7 cellular contexts compared by ENCODE assay signal in genomic region chr16:15021429-15021828, GRCh38. TPM values are rescaled to one million over a fixed set of nuclear protein-coding genes. Genes with fewer than 3 reads are reported as not detected.
DNase-seq lines count a peak whose midpoint lies in the region; ATAC-seq and TF ChIP-seq lines count a peak whose summit lies in the region.
"Not testable (repeated sequence)": the region's sequence is repeated elsewhere in the genome, so short reads cannot be mapped to it uniquely, and the experiment has no call there.

No MANE protein-coding gene starts in this region.

- WGBS in psoas muscle, 3 donors = 45 to 71% (median 51%) methylated on average over 7 of the region's 7 CpGs

- not testable (repeated sequence) for H3K4me3 ChIP-seq in AG10803 (ENCODE audit: low read length); PC-3 (ENCODE audit: low read length); fibroblast of lung (replicated peaks in 1 of 4; ENCODE audit: control extremely low read depth in 1 of 4, insufficient read depth in 1 of 4, low read depth in 3 of 4, low read length in 4 of 4); psoas muscle

- ATAC-seq in PC-3 (peak; percentile 70), psoas muscle (peak; percentile 31 to 69 (median 57))

- CTCF ChIA-PET in PC-3 (lab: Charles Lee) = not testable (repeated sequence)

- H2AFZ ChIP-seq in PC-3 (ENCODE audit: low read length); fibroblast of lung (ENCODE audit: low read length): not testable (repeated sequence)

- not testable (repeated sequence) for H3K9me2 ChIP-seq in PC-3 (replicated peaks; ENCODE audit: low read length)

- H3K4me1 ChIP-seq in PC-3 (ENCODE audit: insufficient read depth, low read length) = not testable (repeated sequence)
- H3K4me1 ChIP-seq in fibroblast of lung (ENCODE audit: control insufficient read depth, extremely low read depth, insufficient read depth, low read length) (peaks cover 12% of the 10 kb centered on the region), psoas muscle (peaks cover 14% of the 10 kb centered on the region)

- intact Hi-C loops in PC-3 (cut with micrococcal nuclease); psoas muscle (cut with DNase I): not testable (repeated sequence)

- BruUV-seq in PC-3 (replicated peaks; lab: Mats Ljungman, UMichigan) = not testable (repeated sequence)

- not testable (repeated sequence) for H3K9me3 ChIP-seq in PC-3 (ENCODE audit: low read length); fibroblast of lung (ENCODE audit: control insufficient read depth, insufficient read depth, low read depth, low read length); psoas muscle

- H3K27ac ChIP-seq in PC-3 (ENCODE audit: low read length); fibroblast of lung (ENCODE audit: insufficient read depth, low read length): not testable (repeated sequence)
- peak overlapping the region; percentile 37 for H3K27ac ChIP-seq in psoas muscle

- H4K20me1 ChIP-seq in PC-3 (ENCODE audit: low read length); fibroblast of lung (ENCODE audit: control insufficient read depth, extremely low read depth, insufficient read depth, low read length): not testable (repeated sequence)

- H3K9ac ChIP-seq in PC-3 (ENCODE audit: low read length); fibroblast of lung (ENCODE audit: insufficient read depth, low read length): not testable (repeated sequence)

- not testable (repeated sequence) for H3K4me2 ChIP-seq in PC-3 (ENCODE audit: low read length); fibroblast of lung (ENCODE audit: extremely low read depth, insufficient read depth, low read length)

- POLR2A ChIA-PET in PC-3 (lab: Charles Lee; ENCODE audit: unreplicated experiment) = not testable (repeated sequence)

- TF ChIP-seq CTCF in AG10803 (conservative IDR thresholded peaks at IDR 0.05; ENCODE audit: low read length); PC-3 (conservative IDR thresholded peaks at IDR 0.05; ENCODE audit: low read depth, low read length); fibroblast of lung (conservative IDR thresholded peaks at IDR 0.05 in 1 of 2, IDR thresholded peaks at IDR 0.05 in 1 of 2; ENCODE audit: low read depth in 1 of 2, low read length in 2 of 2); psoas muscle (IDR thresholded peaks at IDR 0.05): not testable (repeated sequence)

- H3F3A ChIP-seq in PC-3 (ENCODE audit: low read length, unreplicated experiment) = not testable (repeated sequence)

- not testable (repeated sequence) for H3K79me2 ChIP-seq in PC-3 (ENCODE audit: low read length); fibroblast of lung (ENCODE audit: control insufficient read depth, insufficient read depth, low read length)

- H3K27me3 ChIP-seq in PC-3 (ENCODE audit: low read length); fibroblast of lung (ENCODE audit: control insufficient read depth, insufficient read depth, low read length); psoas muscle (ENCODE audit: insufficient read depth in 3 of 3, low read length in 2 of 3): not testable (repeated sequence)

- peak; percentile 75 for DNase-seq in AG10803 (ENCODE audit: low read depth)
- peak; percentile 28 for DNase-seq in GM04503 (ENCODE audit: low read depth)
- DNase-seq in PC-3 = peak; percentile 10
- peak; percentile 71 for DNase-seq in amniotic epithelial cell (ENCODE audit: low read depth)
- DNase-seq in fibroblast of lung (ENCODE audit: low read depth in 2 of 2) = peak; percentile 24 to 76
- peak; percentile 77 for DNase-seq in islet precursor cell
- DNase-seq in psoas muscle = not testable (repeated sequence)

- H3K36me3 ChIP-seq in PC-3 (ENCODE audit: low read depth, low read length) (peaks cover 19% of the 10 kb centered on the region), fibroblast of lung (ENCODE audit: control insufficient read depth, insufficient read depth, low read length) (peaks cover 11% of the 10 kb centered on the region), psoas muscle (ENCODE audit: insufficient read depth in 1 of 2, low read depth in 1 of 2) (peaks cover 5 to 47% of the 10 kb centered on the region in 2 donors)

RNA-seq across cellular contexts. Expression of gene NTAN1, which starts 34.4 kb away (rescaled TPM):
- total RNA-seq in PC-3 (2014; rRNA removed) = 23.8 and 32.0 TPM in 2 replicates
- 111 and 147 TPM in 2 replicates for total RNA-seq in fibroblast of lung
- polyA plus RNA-seq in fibroblast of lung = 114 and 135 TPM in 2 replicates
- polyA plus RNA-seq in fibroblast of lung (2012) = 74.6 and 91.3 TPM in 2 replicates
- polyA minus RNA-seq in fibroblast of lung (ENCODE audit: low replicate concordance) = 90.5 and 93.1 TPM in 2 replicates
- total RNA-seq in psoas muscle = 10 to 100 TPM; 21.8 to 34.3 (median 23.8) TPM
- 10 to 100 TPM; 41.6 to 78.0 (median 54.2) TPM for polyA plus RNA-seq in psoas muscle

RNA-seq across cellular contexts. Expression of gene PDXDC1, which starts 46.6 kb away (rescaled TPM):
- 62.6 and 75.4 TPM in 2 replicates for total RNA-seq in PC-3 (2014; rRNA removed)
- total RNA-seq in fibroblast of lung = 64.7 and 68.4 TPM in 2 replicates
- polyA plus RNA-seq in fibroblast of lung = 54.9 and 92.9 TPM in 2 replicates
- polyA plus RNA-seq in fibroblast of lung (2012) = 44.6 and 70.0 TPM in 2 replicates
- 66.5 and 81.9 TPM in 2 replicates for polyA minus RNA-seq in fibroblast of lung (ENCODE audit: low replicate concordance)
- 10 to 100 TPM; 52.3 to 82.5 (median 59.3) TPM for total RNA-seq in psoas muscle
- polyA plus RNA-seq in psoas muscle = 10 to 100 TPM; 22.1 to 45.5 (median 24.8) TPM
